Comparison of ENCODE assay signal across 1 cellular context in the genomic region with DNA sequence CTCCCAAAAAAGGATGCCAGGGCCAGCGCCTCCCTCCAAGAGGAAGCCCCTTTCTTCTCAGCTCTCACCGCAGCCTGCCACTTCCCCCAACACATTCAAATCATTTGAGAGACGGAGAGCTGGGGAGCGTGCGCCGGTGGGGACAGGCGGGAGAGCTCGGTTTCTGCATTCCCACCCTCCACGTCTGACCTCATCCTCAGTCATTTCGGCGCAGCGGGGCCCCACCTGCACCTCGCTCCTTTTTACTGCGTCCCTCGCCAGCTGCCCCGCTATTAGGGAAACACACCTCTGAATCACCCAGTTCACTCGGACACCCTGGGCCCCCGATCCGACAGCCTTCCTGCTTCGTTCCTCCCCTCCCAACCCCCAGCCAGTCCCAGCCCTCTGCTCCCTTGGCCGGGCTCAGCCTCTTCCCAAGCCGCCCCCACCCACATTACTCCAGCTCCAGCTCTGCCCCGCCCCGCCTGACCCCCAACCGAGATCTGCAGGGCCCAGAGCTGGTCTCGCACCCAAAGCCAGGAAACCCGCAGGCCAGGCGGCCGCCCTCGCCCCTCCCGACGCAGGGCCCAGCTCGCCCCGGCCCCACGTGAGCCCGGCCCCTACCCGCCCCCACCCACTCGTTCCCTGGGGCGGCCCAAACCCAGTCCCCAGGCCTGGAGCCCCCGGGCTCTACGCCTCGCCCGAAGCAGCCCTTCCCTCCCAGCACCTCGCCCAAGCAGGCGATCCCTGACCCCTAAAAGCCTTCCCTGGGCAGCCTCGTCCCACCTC.
TF ChIP-seq lines count a peak whose summit lies in the region.

No MANE protein-coding gene starts in this region.

TF ChIP-seq in HEK293, 187 proteins besides CTCF, POLR2A, EP300 and RAD21 (continued from another document and continues in another):
- TF ChIP-seq, protein P1, sequence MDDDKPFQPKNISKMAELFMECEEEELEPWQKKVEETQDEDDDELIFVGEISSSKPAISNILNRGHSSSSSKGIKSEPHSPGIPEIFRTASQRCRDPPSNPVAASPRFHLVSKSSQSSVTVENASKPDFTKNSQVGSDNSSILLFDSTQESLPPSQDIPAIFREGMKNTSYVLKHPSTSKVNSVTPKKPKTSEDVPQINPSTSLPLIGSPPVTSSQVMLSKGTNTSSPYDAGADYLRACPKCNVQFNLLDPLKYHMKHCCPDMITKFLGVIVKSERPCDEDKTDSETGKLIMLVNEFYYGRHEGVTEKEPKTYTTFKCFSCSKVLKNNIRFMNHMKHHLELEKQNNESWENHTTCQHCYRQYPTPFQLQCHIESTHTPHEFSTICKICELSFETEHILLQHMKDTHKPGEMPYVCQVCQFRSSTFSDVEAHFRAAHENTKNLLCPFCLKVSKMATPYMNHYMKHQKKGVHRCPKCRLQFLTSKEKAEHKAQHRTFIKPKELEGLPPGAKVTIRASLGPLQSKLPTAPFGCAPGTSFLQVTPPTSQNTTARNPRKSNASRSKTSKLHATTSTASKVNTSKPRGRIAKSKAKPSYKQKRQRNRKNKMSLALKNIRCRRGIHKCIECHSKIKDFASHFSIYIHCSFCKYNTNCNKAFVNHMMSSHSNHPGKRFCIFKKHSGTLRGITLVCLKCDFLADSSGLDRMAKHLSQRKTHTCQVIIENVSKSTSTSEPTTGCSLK (tag by site-specific recombination; IDR thresholded peaks at IDR 0.05): no peak
- TF ChIP-seq ZNF391 (tag by site-specific recombination; IDR thresholded peaks at IDR 0.05; ENCODE audit: borderline replicate concordance, low read depth) (peak; percentile 75), ZNF175 (tag by site-specific recombination; IDR thresholded peaks at IDR 0.05) (no peak), ZNF571 (tag by site-specific recombination; IDR thresholded peaks at IDR 0.05) (no peak), ZBTB8A (tag by site-specific recombination; IDR thresholded peaks at IDR 0.05) (peak; percentile 69; the same call in 1 of the 2 replicates), KLF10 (tag by site-specific recombination; IDR thresholded peaks at IDR 0.05) (peak; percentile 58), ZNF664 (tag by site-specific recombination; IDR thresholded peaks at IDR 0.05) (no peak), PRDM4 (tag by site-specific recombination; IDR thresholded peaks at IDR 0.05) (peak; percentile 66; the same call in 1 of the 2 replicates), ZNF530 (tag by site-specific recombination; IDR thresholded peaks at IDR 0.05; ENCODE audit: low read depth) (no peak), MEIS1 (CRISPR knock-in tag; IDR thresholded peaks at IDR 0.05; ENCODE audit: borderline replicate concordance) (no peak), ZNF692 (tag by site-specific recombination; IDR thresholded peaks at IDR 0.05) (peak; percentile 99), ZNF776 (tag by site-specific recombination; IDR thresholded peaks at IDR 0.05; ENCODE audit: borderline replicate concordance) (no peak), HIC1 (tag by site-specific recombination; IDR thresholded peaks at IDR 0.05) (peak; percentile 88), SP3 (tag by site-specific recombination; IDR thresholded peaks at IDR 0.05) (peak; percentile 77), ZNF2 (tag by site-specific recombination; IDR thresholded peaks at IDR 0.05) (0 out of 2 replicates have a peak, but pooled peaks have one; percentile 30), GLIS1 (tag by site-specific recombination; IDR thresholded peaks at IDR 0.05) (peak; percentile 86), OSR2 (tag by site-specific recombination; IDR thresholded peaks at IDR 0.05) (no peak), ZNF660 (tag by site-specific recombination; IDR thresholded peaks at IDR 0.05) (peak; percentile 75), ZNF707 (tag by site-specific recombination; IDR thresholded peaks at IDR 0.05) (no peak), GFI1B (tag by site-specific recombination; IDR thresholded peaks at IDR 0.05) (no peak), ZBTB1 (tag by site-specific recombination; IDR thresholded peaks at IDR 0.05) (no peak), ZNF248 (tag by site-specific recombination; IDR thresholded peaks at IDR 0.05) (no peak), ZNF558 (tag by site-specific recombination; IDR thresholded peaks at IDR 0.05) (peak; percentile 39; the same call in 1 of the 2 replicates), TRIM28 (IDR thresholded peaks at IDR 0.05; ENCODE audit: borderline replicate concordance, low read length) (no peak), MYNN (tag by site-specific recombination; IDR thresholded peaks at IDR 0.05; ENCODE audit: borderline replicate concordance) (no peak), FEZF1 (tag by site-specific recombination; IDR thresholded peaks at IDR 0.05) (peak; percentile 81), ZNF394 (tag by site-specific recombination; IDR thresholded peaks at IDR 0.05; ENCODE audit: borderline replicate concordance) (peak; percentile 84; the same call in 1 of the 2 replicates), MZF1 (tag by site-specific recombination; IDR thresholded peaks at IDR 0.05; ENCODE audit: borderline replicate concordance) (peak; percentile 90), ZNF510 (tag by site-specific recombination; IDR thresholded peaks at IDR 0.05; ENCODE audit: insufficient replicate concordance) (no peak), ZNF292 (tag by site-specific recombination; IDR thresholded peaks at IDR 0.05; ENCODE audit: borderline replicate concordance, low read depth) (no peak), TSHZ1 (tag by site-specific recombination; IDR thresholded peaks at IDR 0.05; ENCODE audit: borderline replicate concordance) (peak; percentile 23; the same call in 1 of the 2 replicates), ZNF174 (tag by site-specific recombination; IDR thresholded peaks at IDR 0.05) (no peak), ZNF274 (IDR thresholded peaks at IDR 0.05; ENCODE audit: low read length) (no peak), ZNF274 (tag by site-specific recombination; IDR thresholded peaks at IDR 0.05; ENCODE audit: borderline replicate concordance) (no peak), ZSCAN23 (tag by site-specific recombination; IDR thresholded peaks at IDR 0.05) (0 out of 2 replicates have a peak, but pooled peaks have one; percentile 14), HOXA7 (CRISPR knock-in tag; IDR thresholded peaks at IDR 0.05; ENCODE audit: borderline replicate concordance) (no peak)
- TF ChIP-seq, protein P2, sequence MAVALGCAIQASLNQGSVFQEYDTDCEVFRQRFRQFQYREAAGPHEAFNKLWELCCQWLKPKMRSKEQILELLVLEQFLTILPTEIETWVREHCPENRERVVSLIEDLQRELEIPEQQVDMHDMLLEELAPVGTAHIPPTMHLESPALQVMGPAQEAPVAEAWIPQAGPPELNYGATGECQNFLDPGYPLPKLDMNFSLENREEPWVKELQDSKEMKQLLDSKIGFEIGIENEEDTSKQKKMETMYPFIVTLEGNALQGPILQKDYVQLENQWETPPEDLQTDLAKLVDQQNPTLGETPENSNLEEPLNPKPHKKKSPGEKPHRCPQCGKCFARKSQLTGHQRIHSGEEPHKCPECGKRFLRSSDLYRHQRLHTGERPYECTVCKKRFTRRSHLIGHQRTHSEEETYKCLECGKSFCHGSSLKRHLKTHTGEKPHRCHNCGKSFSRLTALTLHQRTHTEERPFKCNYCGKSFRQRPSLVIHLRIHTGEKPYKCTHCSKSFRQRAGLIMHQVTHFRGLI (tag by site-specific recombination; IDR thresholded peaks at IDR 0.05): no peak; the same call in 1 of the 2 replicates
- TF ChIP-seq, protein P3, sequence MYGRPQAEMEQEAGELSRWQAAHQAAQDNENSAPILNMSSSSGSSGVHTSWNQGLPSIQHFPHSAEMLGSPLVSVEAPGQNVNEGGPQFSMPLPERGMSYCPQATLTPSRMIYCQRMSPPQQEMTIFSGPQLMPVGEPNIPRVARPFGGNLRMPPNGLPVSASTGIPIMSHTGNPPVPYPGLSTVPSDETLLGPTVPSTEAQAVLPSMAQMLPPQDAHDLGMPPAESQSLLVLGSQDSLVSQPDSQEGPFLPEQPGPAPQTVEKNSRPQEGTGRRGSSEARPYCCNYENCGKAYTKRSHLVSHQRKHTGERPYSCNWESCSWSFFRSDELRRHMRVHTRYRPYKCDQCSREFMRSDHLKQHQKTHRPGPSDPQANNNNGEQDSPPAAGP (tag by site-specific recombination; IDR thresholded peaks at IDR 0.05): peak; percentile 96
- TF ChIP-seq, protein P4, sequence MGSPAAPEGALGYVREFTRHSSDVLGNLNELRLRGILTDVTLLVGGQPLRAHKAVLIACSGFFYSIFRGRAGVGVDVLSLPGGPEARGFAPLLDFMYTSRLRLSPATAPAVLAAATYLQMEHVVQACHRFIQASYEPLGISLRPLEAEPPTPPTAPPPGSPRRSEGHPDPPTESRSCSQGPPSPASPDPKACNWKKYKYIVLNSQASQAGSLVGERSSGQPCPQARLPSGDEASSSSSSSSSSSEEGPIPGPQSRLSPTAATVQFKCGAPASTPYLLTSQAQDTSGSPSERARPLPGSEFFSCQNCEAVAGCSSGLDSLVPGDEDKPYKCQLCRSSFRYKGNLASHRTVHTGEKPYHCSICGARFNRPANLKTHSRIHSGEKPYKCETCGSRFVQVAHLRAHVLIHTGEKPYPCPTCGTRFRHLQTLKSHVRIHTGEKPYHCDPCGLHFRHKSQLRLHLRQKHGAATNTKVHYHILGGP (tag by site-specific recombination; IDR thresholded peaks at IDR 0.05): no peak
- TF ChIP-seq, protein P5, sequence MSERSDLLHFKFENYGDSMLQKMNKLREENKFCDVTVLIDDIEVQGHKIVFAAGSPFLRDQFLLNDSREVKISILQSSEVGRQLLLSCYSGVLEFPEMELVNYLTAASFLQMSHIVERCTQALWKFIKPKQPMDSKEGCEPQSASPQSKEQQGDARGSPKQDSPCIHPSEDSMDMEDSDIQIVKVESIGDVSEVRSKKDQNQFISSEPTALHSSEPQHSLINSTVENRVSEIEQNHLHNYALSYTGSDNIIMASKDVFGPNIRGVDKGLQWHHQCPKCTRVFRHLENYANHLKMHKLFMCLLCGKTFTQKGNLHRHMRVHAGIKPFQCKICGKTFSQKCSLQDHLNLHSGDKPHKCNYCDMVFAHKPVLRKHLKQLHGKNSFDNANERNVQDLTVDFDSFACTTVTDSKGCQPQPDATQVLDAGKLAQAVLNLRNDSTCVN (tag by site-specific recombination; optimal IDR thresholded peaks at IDR 0.05): no peak
